Comparison of ENCODE assay signal across 9 cellular contexts in genomic region chr11:34696876-34697275, GRCh38.
"Had no signal": no experiment of that assay in that cellular context is flagged by ENCODE, and none has a peak within 500 bp of the region (broad histone marks: within the 10 kb centered on the region; RNA-seq: fewer than 3 reads in every experiment).

No MANE protein-coding gene starts in this region.

- H3K4me1 Mint-ChIP-seq: GM23338, IgD-negative memory B cell had no signal

- H3K4me3 ChIP-seq: GM23338, HAP-1 had no signal

- H3K27ac ChIP-seq: HL-60 had no signal

- H3K27ac Mint-ChIP-seq: GM23338, HFFc6, IgD-negative memory B cell had no signal

- ATAC-seq: GM23338, HCT116, HepG2 had no signal

- H3K4me1 ChIP-seq: HAP-1 had no signal

- H3K36me3 ChIP-seq: HAP-1 had no signal

- H3K4me3 Mint-ChIP-seq: GM23338, HFFc6 had no signal

- H3K36me3 Mint-ChIP-seq: IgD-negative memory B cell had no signal

- DNase-seq: H7, HFFc6, KG1 had no signal

- H3K9me3 ChIP-seq: HAP-1 had no signal
